14 cellular contexts compared by ENCODE assay signal in the genomic region with DNA sequence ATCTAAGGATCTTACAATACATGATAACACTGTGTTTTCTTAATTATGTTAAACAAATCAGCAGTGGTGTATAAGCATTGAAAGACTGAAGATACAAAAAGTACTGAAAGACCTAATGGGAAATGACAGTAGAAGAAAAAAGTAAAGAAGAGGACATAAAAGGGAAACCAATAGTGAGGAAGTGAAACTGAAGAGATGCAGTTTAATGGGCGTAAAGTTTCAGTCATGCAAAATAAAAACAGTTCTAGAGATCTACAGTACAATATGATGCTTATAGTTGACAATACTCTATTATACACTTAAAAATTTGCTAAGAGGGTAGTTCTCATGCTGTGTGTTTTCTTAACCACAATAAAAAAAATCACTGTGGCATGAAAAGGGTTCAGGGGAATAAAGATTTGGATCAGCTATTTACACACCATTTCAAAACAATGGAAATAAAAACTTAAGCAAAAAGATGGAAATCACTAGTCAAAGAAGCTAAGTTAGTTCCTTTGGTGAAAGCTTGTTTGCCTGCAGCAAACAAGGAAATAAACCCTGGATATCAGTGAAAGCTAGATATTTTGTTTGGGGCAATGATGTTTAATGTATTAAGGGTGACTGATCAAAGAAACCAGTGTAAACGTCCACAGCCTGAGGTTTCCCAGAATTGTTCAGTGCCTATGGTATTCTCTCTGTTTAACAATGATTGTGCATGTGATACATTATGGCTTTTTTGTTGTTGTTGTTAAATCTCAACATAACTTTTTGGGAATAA.
DNase-seq lines count a peak whose midpoint lies in the region; ATAC-seq and TF ChIP-seq lines count a peak whose summit lies in the region.
"Had no signal": no experiment of that assay in that cellular context is flagged by ENCODE, and none has a peak within 500 bp of the region (broad histone marks: within the 10 kb centered on the region; RNA-seq: fewer than 3 reads in every experiment).

No MANE protein-coding gene starts in this region.

- TF ChIP-seq CTCF in OCI-LY3 (IDR thresholded peaks at IDR 0.05; ENCODE audit: low read depth, low read length) (no peak), upper lobe of right lung (IDR thresholded peaks at IDR 0.05) (no peak), omental fat pad (IDR thresholded peaks at IDR 0.05) (no peak)

- peak; percentile 94 for ATAC-seq in GM18502 (IDR thresholded peaks at IDR 0.05; ENCODE audit: poor library complexity, unreplicated experiment)
- ATAC-seq in GM21381 (IDR thresholded peaks at IDR 0.05; ENCODE audit: unreplicated experiment) = peak; percentile 96
- ATAC-seq in HG03095 (IDR thresholded peaks at IDR 0.05; ENCODE audit: unreplicated experiment) = peak; percentile 97
- ATAC-seq in upper lobe of right lung = no peak
- ATAC-seq in omental fat pad (ENCODE audit: low FRiP score) = no peak
- ATAC-seq: CD8-positive, alpha-beta T cell; T-cell had no signal

- peaks cover 11% of the 10 kb centered on the region for H3K4me1 ChIP-seq in OCI-LY3 (ENCODE audit: low read length)
- H3K4me1 ChIP-seq in upper lobe of right lung = no peaks in the 10 kb centered on the region
- H3K4me1 ChIP-seq: colonic mucosa had no signal

- H3K4me3 ChIP-seq in OCI-LY3 (ENCODE audit: low read length) = no peak overlapping the region
- H3K4me3 ChIP-seq in upper lobe of right lung = no peak overlapping the region
- H3K4me3 ChIP-seq: colonic mucosa had no signal

- DNase-seq in upper lobe of right lung = no peak
- DNase-seq in activated gamma-delta T cell treated with Interleukin-2 at 50 U/mL for 16 hours = no peak
- no peak for DNase-seq in omental fat pad (ENCODE audit: low spot score)
- DNase-seq in NK-92 (lab: John Stamatoyannopoulos, UW; ENCODE audit: unreplicated experiment) = no peak
- DNase-seq: activated effector memory CD4-positive, alpha-beta T cell treated with Interleukin-2 at 50 U/mL for 16 hours; CD8-positive, alpha-beta T cell; colonic mucosa; H7; NCI-H2029; T-cell had no signal

- H3K27me3 ChIP-seq in OCI-LY3 (ENCODE audit: low read depth, low read length) (no peaks in the 10 kb centered on the region), upper lobe of right lung (no peaks in the 10 kb centered on the region)
- H3K27me3 ChIP-seq: colonic mucosa had no signal

- no peak overlapping the region for H2AFZ ChIP-seq in OCI-LY3 (ENCODE audit: low read depth, low read length)

- no peaks in the 10 kb centered on the region for H3K79me2 ChIP-seq in OCI-LY3 (ENCODE audit: low read length)

- no peaks in the 10 kb centered on the region for H3K36me3 ChIP-seq in OCI-LY3 (replicated peaks; ENCODE audit: low read depth, low read length)
- H3K36me3 ChIP-seq in upper lobe of right lung = no peaks in the 10 kb centered on the region
- H3K36me3 ChIP-seq: colonic mucosa had no signal

- H3K9me3 ChIP-seq in OCI-LY3 (ENCODE audit: insufficient read depth, low read length) (no peaks in the 10 kb centered on the region), upper lobe of right lung (no peaks in the 10 kb centered on the region)
- H3K9me3 ChIP-seq: colonic mucosa had no signal

- H3K27ac ChIP-seq in OCI-LY3 (ENCODE audit: low read length) (no peak overlapping the region), upper lobe of right lung (no peak overlapping the region)
- H3K27ac ChIP-seq: colonic mucosa had no signal

- intact Hi-C loops in upper lobe of right lung (cut with DNase I) = no loop called here

- peak overlapping the region; percentile 27 for H3K4me2 ChIP-seq in OCI-LY3 (ENCODE audit: low read length)

- no peaks in the 10 kb centered on the region for H4K20me1 ChIP-seq in OCI-LY3 (ENCODE audit: insufficient read depth, low read length)

- no peak overlapping the region for H3K9ac ChIP-seq in OCI-LY3 (ENCODE audit: low read length)

Comparison
In these comparisons a context has a peak if more than half of its experiments do, and no peak if none do; other contexts are left out.
1. ATAC-seq: peak in GM18502 (single experiment), GM21381 (single experiment) and HG03095 (single experiment); none in upper lobe of right lung (single experiment) and omental fat pad (single experiment).